Comparison of ENCODE assay signal across 25 cellular contexts in genomic region chr5:4038994-4039393, GRCh38.
"Had no signal": no experiment of that assay in that cellular context is flagged by ENCODE, and none has a peak within 500 bp of the region (broad histone marks: within the 10 kb centered on the region; RNA-seq: fewer than 3 reads in every experiment).

No MANE protein-coding gene starts in this region.

- H3K36me3 ChIP-seq: stomach, suprapubic skin, thoracic aorta, thyroid gland, tibial artery, tibial nerve, transverse colon, upper lobe of left lung, upper lobe of right lung, uterus, vagina had no signal

- H3K27ac ChIP-seq: stomach, suprapubic skin, testis, thoracic aorta, thyroid gland, tibial artery, tibial nerve, transverse colon, upper lobe of left lung, upper lobe of right lung, uterus, vagina had no signal

- DNase-seq: stimulated activated CD4-positive, alpha-beta T cell treated with anti-CD3 and anti-CD28 coated beads, Interleukin-2, amount 100 ng/mL, for 48 hours; stimulated activated CD4-positive, alpha-beta T cell treated with anti-CD3 and anti-CD28 coated beads, Interleukin-4, amount 100 ng/mL, for 1 hour; stimulated activated CD4-positive, alpha-beta T cell treated with anti-CD3 and anti-CD28 coated beads, Interleukin-4, amount 100 ng/mL, for 24 hours; stimulated activated CD4-positive, alpha-beta T cell treated with anti-CD3 and anti-CD28 coated beads, Interleukin-4, amount 100 ng/mL, for 4 hours; stimulated activated CD8-positive, alpha-beta memory T cell treated with anti-CD3 and anti-CD28 coated beads, Interleukin-4, amount 100 ng/mL, for 48 hours; stimulated activated naive B cell treated with anti-CD40 and anti-IgM and Interleukin-4, amounts not matched to agents 10 μg/mL and 1 μg/mL and 100 μg/mL, for 72 hours; stimulated activated naive CD4-positive, alpha-beta T cell; stimulated activated naive CD4-positive, alpha-beta T cell treated with Interleukin-2 at 50 U/mL for 16 hours; stimulated activated naive CD8-positive, alpha-beta T cell treated with anti-CD3 and anti-CD28 coated beads, Interleukin-15, amount 100 ng/mL, for 72 hours; stimulated activated naive CD8-positive, alpha-beta T cell treated with anti-CD3 and anti-CD28 coated beads, Interleukin-15, Interleukin-2, amounts not matched to agents 100 U/mL and 50 U/mL, for 24 hours; stomach; substantia nigra; testis; thyroid gland; tibial artery; transverse colon; trophoblast cell; upper lobe of left lung; upper lobe of right lung; uterus had no signal

- H3K4me1 ChIP-seq: stomach, suprapubic skin, testis, thyroid gland, tibial artery, tibial nerve, transverse colon, upper lobe of right lung, uterus, vagina had no signal

- H3K9me3 ChIP-seq: suprapubic skin, testis, thoracic aorta, thyroid gland, tibial artery, tibial nerve, transverse colon, upper lobe of right lung, uterus, vagina had no signal

- FAIRE-seq: urothelium cell line had no signal

- H3K4me3 ChIP-seq: stomach, suprapubic skin, testis, thoracic aorta, thyroid gland, tibial artery, tibial nerve, transverse colon, upper lobe of left lung, upper lobe of right lung, uterus, vagina had no signal

- H3K27me3 ChIP-seq: stomach, suprapubic skin, testis, thyroid gland, tibial artery, tibial nerve, transverse colon, upper lobe of left lung, upper lobe of right lung, uterus, vagina had no signal
